ENCODE assay signal across 20 cellular contexts in the genomic region with DNA sequence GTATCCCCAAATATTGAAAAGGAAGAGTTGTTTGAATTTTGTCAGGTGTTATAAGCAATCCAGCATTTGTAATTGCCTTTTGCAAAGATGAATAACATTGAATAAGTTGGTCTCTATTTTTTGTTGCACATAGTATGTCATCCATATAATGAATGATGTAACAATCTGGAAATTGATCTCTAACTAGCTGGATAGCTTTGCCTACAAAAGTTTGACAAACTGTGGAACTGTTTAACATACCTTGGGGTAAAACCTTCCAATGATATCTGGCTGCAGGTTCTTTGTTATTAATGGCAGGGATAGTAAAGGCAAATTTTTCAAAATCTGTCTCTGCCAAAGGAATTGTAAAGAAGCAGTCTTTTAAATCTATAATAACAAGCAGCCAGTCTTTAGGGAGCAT. TPM values are rescaled to one million over a fixed set of nuclear protein-coding genes. Genes with fewer than 3 reads are reported as not detected.
A peak's percentile ranks its signal among the peaks of the same experiment; 100 is the strongest.
DNase-seq lines count a peak whose midpoint lies in the region; ATAC-seq and TF ChIP-seq lines count a peak whose summit lies in the region.
"Had no signal": no experiment of that assay in that cellular context is flagged by ENCODE, and none has a peak within 500 bp of the region (broad histone marks: within the 10 kb centered on the region; RNA-seq: fewer than 3 reads in every experiment).

No MANE protein-coding gene starts in this region.

- H3K79me2 ChIP-seq in Karpas-422 (ENCODE audit: low read length): peaks cover 89% of the 10 kb centered on the region

- H3K27ac Mint-ChIP-seq in activated CD4-positive, alpha-beta T cell treated with anti-CD3 and anti-CD28 coated beads for 36 hours: no peak overlapping the region
- H3K27ac Mint-ChIP-seq in natural killer cell treated with Interleukin-12 subunit alpha and Interleukin-12 subunit beta and Interleukin-15 and Interleukin-18, amount 100 ng/mL, for 72 hours: no peak overlapping the region
- H3K27ac Mint-ChIP-seq in natural killer cell: no peak overlapping the region
- H3K27ac Mint-ChIP-seq: CD8-positive, alpha-beta T cell had no signal

- POLR2A ChIA-PET in activated CD4-positive, alpha-beta T cell treated with anti-CD3 and anti-CD28 coated beads for 36 hours (lab: Charles Lee): no interaction called here

- H3K4me2 ChIP-seq in Karpas-422 (ENCODE audit: low read depth, low read length, poor library complexity, severe bottlenecking): no peak overlapping the region
- H3K4me2 ChIP-seq: A549 had no signal

- H3K27ac ChIP-seq in effector memory CD4-positive, alpha-beta T cell (ENCODE audit: insufficient read depth, low read length, poor library complexity, severe bottlenecking): peak overlapping the region; percentile 6
- H3K27ac ChIP-seq in Karpas-422 (ENCODE audit: low read length): no peak overlapping the region
- H3K27ac ChIP-seq: 22Rv1, A549, C4-2B had no signal

- no peak for DNase-seq in activated CD4-positive, alpha-beta T cell treated with anti-CD3 and anti-CD28 coated beads for 36 hours
- DNase-seq in activated CD4-positive, alpha-beta T cell treated with anti-CD3 and anti-CD28 coated beads for 4 hours: no peak
- DNase-seq in natural killer cell treated with Interleukin-12 subunit alpha and Interleukin-12 subunit beta and Interleukin-15 and Interleukin-18, amount 100 ng/mL, for 72 hours (ENCODE audit: low spot score): no peak
- no peak for DNase-seq in natural killer cell
- no peak for DNase-seq in effector memory CD4-positive, alpha-beta T cell
- DNase-seq in Karpas-422: no peak
- DNase-seq in left ventricle myocardium superior: no peak
- no peak for DNase-seq in DMS 273 treated with DMSO at 0.1 percent for 48 hours (lab: John Stamatoyannopoulos, UW)
- DNase-seq: AML-193; Calu3; CD8-positive, alpha-beta T cell; DMS53; DND-41; EL had no signal

- H3K9me3 Mint-ChIP-seq in activated CD4-positive, alpha-beta T cell treated with anti-CD3 and anti-CD28 coated beads for 36 hours (ENCODE audit: low read depth): no peaks in the 10 kb centered on the region
- H3K9me3 Mint-ChIP-seq in natural killer cell treated with Interleukin-12 subunit alpha and Interleukin-12 subunit beta and Interleukin-15 and Interleukin-18, amount 100 ng/mL, for 72 hours: no peaks in the 10 kb centered on the region
- H3K9me3 Mint-ChIP-seq in natural killer cell: no peaks in the 10 kb centered on the region
- H3K9me3 Mint-ChIP-seq: CD8-positive, alpha-beta T cell had no signal

- ATAC-seq in activated CD4-positive, alpha-beta T cell treated with anti-CD3 and anti-CD28 coated beads for 36 hours: no peak
- ATAC-seq in natural killer cell treated with Interleukin-12 subunit alpha and Interleukin-12 subunit beta and Interleukin-15 and Interleukin-18, amount 100 ng/mL, for 72 hours: no peak
- ATAC-seq in natural killer cell: no peak
- ATAC-seq in left ventricle myocardium superior: no peak
- ATAC-seq: A549; CD8-positive, alpha-beta T cell; GM12878; HepG2 had no signal

- TF ChIP-seq CTCF in natural killer cell (IDR thresholded peaks at IDR 0.05): no peak

- H3K27me3 Mint-ChIP-seq in activated CD4-positive, alpha-beta T cell treated with anti-CD3 and anti-CD28 coated beads for 36 hours: no peaks in the 10 kb centered on the region
- H3K27me3 Mint-ChIP-seq in natural killer cell treated with Interleukin-12 subunit alpha and Interleukin-12 subunit beta and Interleukin-15 and Interleukin-18, amount 100 ng/mL, for 72 hours: no peaks in the 10 kb centered on the region
- H3K27me3 Mint-ChIP-seq in natural killer cell (ENCODE audit: low read depth in 2 of 2): no peaks in the 10 kb centered on the region

- H3K9me2 ChIP-seq in Karpas-422 (replicated peaks; ENCODE audit: insufficient read depth, low read length): no peaks in the 10 kb centered on the region

- no peaks in the 10 kb centered on the region for H3K27me3 ChIP-seq in effector memory CD4-positive, alpha-beta T cell (replicated peaks; ENCODE audit: control insufficient read depth, insufficient read depth, low read length, poor library complexity, severe bottlenecking)
- H3K27me3 ChIP-seq in Karpas-422 (ENCODE audit: low read length): no peaks in the 10 kb centered on the region

- H3K9ac ChIP-seq in Karpas-422 (ENCODE audit: low read length): no peak overlapping the region

- intact Hi-C loops in activated CD4-positive, alpha-beta T cell treated with anti-CD3 and anti-CD28 coated beads for 36 hours (cut with DNase I, micrococcal nuclease): no loop called here
- intact Hi-C loops in natural killer cell (cut with micrococcal nuclease): no loop called here
- intact Hi-C loops in left ventricle myocardium superior (cut with micrococcal nuclease): no loop called here

- no peak overlapping the region for H2AFZ ChIP-seq in Karpas-422 (ENCODE audit: low read length)

- H3K36me3 ChIP-seq in effector memory CD4-positive, alpha-beta T cell (ENCODE audit: control insufficient read depth, insufficient read depth, low read length): no peaks in the 10 kb centered on the region
- peaks cover 34% of the 10 kb centered on the region for H3K36me3 ChIP-seq in Karpas-422 (ENCODE audit: insufficient read depth, low read length)

- CTCF ChIA-PET in activated CD4-positive, alpha-beta T cell treated with anti-CD3 and anti-CD28 coated beads for 36 hours (lab: Charles Lee): interaction anchor here (1.2 kb wide), 1 partner anchor 11 kb away, joined by 3 read pairs; no protein-coding TSS in a partner anchor

- H3K36me3 Mint-ChIP-seq in activated CD4-positive, alpha-beta T cell treated with anti-CD3 and anti-CD28 coated beads for 36 hours (ENCODE audit: low read depth): peaks cover 34% of the 10 kb centered on the region
- peaks cover 13% of the 10 kb centered on the region for H3K36me3 Mint-ChIP-seq in natural killer cell treated with Interleukin-12 subunit alpha and Interleukin-12 subunit beta and Interleukin-15 and Interleukin-18, amount 100 ng/mL, for 72 hours
- peaks cover 13% of the 10 kb centered on the region for H3K36me3 Mint-ChIP-seq in natural killer cell

- H4K20me1 ChIP-seq in Karpas-422 (ENCODE audit: insufficient read depth, low read depth, low read length): 0 out of 2 replicates have a peak, but pooled peaks cover 6% of the 10 kb centered on the region

- H3K4me1 ChIP-seq in effector memory CD4-positive, alpha-beta T cell (ENCODE audit: control insufficient read depth, insufficient read depth, low read length, poor library complexity, severe bottlenecking): peaks cover 3% of the 10 kb centered on the region
- no peaks in the 10 kb centered on the region for H3K4me1 ChIP-seq in Karpas-422 (ENCODE audit: low read length)
- H3K4me1 ChIP-seq: HAP-1 had no signal

- peak overlapping the region; percentile 75 for H3K4me3 Mint-ChIP-seq in activated CD4-positive, alpha-beta T cell treated with anti-CD3 and anti-CD28 coated beads for 36 hours
- peak overlapping the region; percentile 41 for H3K4me3 Mint-ChIP-seq in natural killer cell treated with Interleukin-12 subunit alpha and Interleukin-12 subunit beta and Interleukin-15 and Interleukin-18, amount 100 ng/mL, for 72 hours
- no peak overlapping the region for H3K4me3 Mint-ChIP-seq in natural killer cell
- H3K4me3 Mint-ChIP-seq: CD8-positive, alpha-beta T cell had no signal

- no peak overlapping the region for H3K4me3 ChIP-seq in effector memory CD4-positive, alpha-beta T cell (ENCODE audit: insufficient read depth, low read depth, low read length, poor library complexity, severe bottlenecking)
- no peak overlapping the region for H3K4me3 ChIP-seq in Karpas-422 (ENCODE audit: low read length)
- H3K4me3 ChIP-seq: A549, GM12878, HAP-1 had no signal

- H3K4me1 Mint-ChIP-seq in activated CD4-positive, alpha-beta T cell treated with anti-CD3 and anti-CD28 coated beads for 36 hours: peaks cover 38% of the 10 kb centered on the region
- peaks cover 40 to 47% of the 10 kb centered on the region in 2 donors for H3K4me1 Mint-ChIP-seq in natural killer cell treated with Interleukin-12 subunit alpha and Interleukin-12 subunit beta and Interleukin-15 and Interleukin-18, amount 100 ng/mL, for 72 hours (ENCODE audit: low read depth in 2 of 2)
- H3K4me1 Mint-ChIP-seq in natural killer cell: peaks cover 45 to 51% of the 10 kb centered on the region in 2 donors

- no peaks in the 10 kb centered on the region for H3K9me3 ChIP-seq in effector memory CD4-positive, alpha-beta T cell (ENCODE audit: control insufficient read depth, low read length)
- H3K9me3 ChIP-seq in Karpas-422 (ENCODE audit: low read length): no peaks in the 10 kb centered on the region
- H3K9me3 ChIP-seq: A549, HAP-1 had no signal

RNA-seq across cellular contexts. Expression of a gene that starts 7.6 kb away (rescaled TPM):
- 100 to 1,000 TPM; 159 to 162 TPM for total RNA-seq in activated CD4-positive, alpha-beta T cell treated with anti-CD3 and anti-CD28 coated beads for 36 hours
- 100 to 1,000 TPM; 127 to 215 TPM for total RNA-seq in natural killer cell treated with Interleukin-12 subunit alpha and Interleukin-12 subunit beta and Interleukin-15 and Interleukin-18, amount 100 ng/mL, for 72 hours
- total RNA-seq in natural killer cell (10 to 100 TPM; 83.9 to 97.5 (median 96.4) TPM), left ventricle myocardium superior (123 TPM)
- 102 and 107 TPM in 2 replicates for total RNA-seq in Karpas-422 (2014; rRNA removed; shearing (Covaris generic); ENCODE audit: low replicate concordance)

RNA-seq across cellular contexts. Expression of a gene that starts 8.0 kb away (rescaled TPM):
- 10 to 100 TPM; 59.6 to 76.0 TPM for total RNA-seq in activated CD4-positive, alpha-beta T cell treated with anti-CD3 and anti-CD28 coated beads for 36 hours
- 10 to 100 TPM; 73.3 to 88.9 TPM for total RNA-seq in natural killer cell treated with Interleukin-12 subunit alpha and Interleukin-12 subunit beta and Interleukin-15 and Interleukin-18, amount 100 ng/mL, for 72 hours
- 100 to 1,000 TPM; 115 to 133 (median 115) TPM for total RNA-seq in natural killer cell
- 54.4 and 67.0 TPM in 2 replicates for total RNA-seq in Karpas-422 (2014; rRNA removed; shearing (Covaris generic); ENCODE audit: low replicate concordance)
- total RNA-seq in left ventricle myocardium superior: 70.5 TPM
